In genomic region chr12:116162071-116162470, GRCh38 we compare ENCODE assay signal across 13 cellular contexts.
"Had no signal": no experiment of that assay in that cellular context is flagged by ENCODE, and none has a peak within 500 bp of the region (broad histone marks: within the 10 kb centered on the region; RNA-seq: fewer than 3 reads in every experiment).

No MANE protein-coding gene starts in this region.

- H3K36me3 Mint-ChIP-seq: activated CD4-positive, alpha-beta memory T cell treated with anti-CD3 and anti-CD28 coated beads for 36 hours; activated naive CD4-positive, alpha-beta T cell treated with anti-CD3 and anti-CD28 coated beads, Interleukin-2, amount 10 ng/mL, durations not matched to agents 7 days and 5 days; naive thymus-derived CD8-positive, alpha-beta T cell had no signal

- H3K36me3 ChIP-seq: left lung, upper lobe of right lung had no signal

- H3K27ac Mint-ChIP-seq: activated CD4-positive, alpha-beta memory T cell treated with anti-CD3 and anti-CD28 coated beads for 36 hours; activated naive CD4-positive, alpha-beta T cell treated with anti-CD3 and anti-CD28 coated beads, Interleukin-2, amount 10 ng/mL, durations not matched to agents 7 days and 5 days; activated T-cell treated with anti-CD3 and anti-CD28 coated beads, Interleukin-2, amount 50 U/mL, for 24 hours; naive thymus-derived CD8-positive, alpha-beta T cell; stimulated activated naive CD8-positive, alpha-beta T cell treated with anti-CD3 and anti-CD28 coated beads, Interleukin-15, amount 100 ng/mL, for 72 hours had no signal

- H3K4me3 Mint-ChIP-seq: activated CD4-positive, alpha-beta memory T cell treated with anti-CD3 and anti-CD28 coated beads for 36 hours; activated naive CD4-positive, alpha-beta T cell treated with anti-CD3 and anti-CD28 coated beads, Interleukin-2, amount 10 ng/mL, durations not matched to agents 7 days and 5 days; activated T-cell treated with anti-CD3 and anti-CD28 coated beads, Interleukin-2, amount 50 U/mL, for 24 hours; naive thymus-derived CD8-positive, alpha-beta T cell; stimulated activated naive CD8-positive, alpha-beta T cell treated with anti-CD3 and anti-CD28 coated beads, Interleukin-15, amount 100 ng/mL, for 72 hours had no signal

- H3K27ac ChIP-seq: left lung, testis, upper lobe of right lung had no signal

- H3K9me3 ChIP-seq: left lung, mucosa of descending colon, testis, upper lobe of right lung had no signal

- H3K4me3 ChIP-seq: left lung, mucosa of descending colon, testis, upper lobe of right lung had no signal

- H3K27me3 Mint-ChIP-seq: activated CD4-positive, alpha-beta memory T cell treated with anti-CD3 and anti-CD28 coated beads for 36 hours; activated naive CD4-positive, alpha-beta T cell treated with anti-CD3 and anti-CD28 coated beads, Interleukin-2, amount 10 ng/mL, durations not matched to agents 7 days and 5 days; activated T-cell treated with anti-CD3 and anti-CD28 coated beads, Interleukin-2, amount 50 U/mL, for 24 hours; naive thymus-derived CD8-positive, alpha-beta T cell; stimulated activated naive CD8-positive, alpha-beta T cell treated with anti-CD3 and anti-CD28 coated beads, Interleukin-15, amount 100 ng/mL, for 72 hours had no signal

- H3K27me3 ChIP-seq: left lung, testis, upper lobe of right lung had no signal

- DNase-seq: activated CD4-positive, alpha-beta memory T cell treated with anti-CD3 and anti-CD28 coated beads for 36 hours; activated naive CD4-positive, alpha-beta T cell treated with anti-CD3 and anti-CD28 coated beads, Interleukin-2, amount 10 ng/mL, durations not matched to agents 7 days and 5 days; activated T-cell treated with anti-CD3 and anti-CD28 coated beads, Interleukin-2, amount 50 U/mL, for 24 hours; hippocampal formation; kidney; left lung; mucosa of descending colon; naive thymus-derived CD8-positive, alpha-beta T cell; right cardiac atrium; small intestine; stimulated activated naive CD8-positive, alpha-beta T cell treated with anti-CD3 and anti-CD28 coated beads, Interleukin-15, amount 100 ng/mL, for 72 hours; testis; upper lobe of right lung had no signal

- H3K9me3 Mint-ChIP-seq: activated CD4-positive, alpha-beta memory T cell treated with anti-CD3 and anti-CD28 coated beads for 36 hours; activated naive CD4-positive, alpha-beta T cell treated with anti-CD3 and anti-CD28 coated beads, Interleukin-2, amount 10 ng/mL, durations not matched to agents 7 days and 5 days; activated T-cell treated with anti-CD3 and anti-CD28 coated beads, Interleukin-2, amount 50 U/mL, for 24 hours; naive thymus-derived CD8-positive, alpha-beta T cell; stimulated activated naive CD8-positive, alpha-beta T cell treated with anti-CD3 and anti-CD28 coated beads, Interleukin-15, amount 100 ng/mL, for 72 hours had no signal

- ATAC-seq: left lung; naive thymus-derived CD8-positive, alpha-beta T cell; right cardiac atrium; stimulated activated naive CD8-positive, alpha-beta T cell treated with anti-CD3 and anti-CD28 coated beads, Interleukin-15, amount 100 ng/mL, for 72 hours; upper lobe of right lung had no signal
